Comparison of ENCODE assay signal across 26 cellular contexts in the genomic region with DNA sequence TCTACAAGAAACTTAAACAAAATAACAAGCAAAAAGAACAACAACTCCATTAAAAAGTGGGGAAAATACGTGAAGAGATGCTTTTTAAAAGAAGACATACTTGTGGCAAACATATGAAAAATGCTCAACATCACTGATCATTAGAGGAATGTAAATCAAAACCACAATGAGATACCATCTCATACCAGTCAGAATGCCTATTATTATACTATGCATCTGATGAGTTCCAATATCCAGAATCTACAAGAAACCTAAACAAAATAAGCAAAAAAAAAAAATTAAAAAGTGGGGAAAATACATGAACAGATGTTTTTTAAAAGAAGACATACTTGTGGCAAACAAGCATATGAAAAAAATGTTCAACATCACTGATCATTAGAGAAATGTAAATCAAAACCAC.
"Had no signal": no experiment of that assay in that cellular context is flagged by ENCODE, and none has a peak within 500 bp of the region (broad histone marks: within the 10 kb centered on the region; RNA-seq: fewer than 3 reads in every experiment).

No MANE protein-coding gene starts in this region.

- H3K27me3 ChIP-seq: colonic mucosa, foreskin keratinocyte, heart right ventricle, neural progenitor cell, right atrium auricular region, spleen, suprapubic skin, tibial artery, upper lobe of right lung had no signal

- H3K4me3 Mint-ChIP-seq: activated naive CD8-positive, alpha-beta T cell treated with anti-CD3 and anti-CD28 coated beads for 36 hours; central memory CD8-positive, alpha-beta T cell; natural killer cell; neural progenitor cell had no signal

- H3K36me3 ChIP-seq: colonic mucosa, heart right ventricle, lower lobe of right lung, right atrium auricular region, spleen, suprapubic skin, tibial artery, upper lobe of right lung had no signal

- H3K4me3 ChIP-seq: colonic mucosa, heart right ventricle, lower lobe of right lung, neural progenitor cell, right atrium auricular region, spleen, suprapubic skin, tibial artery, upper lobe of right lung had no signal

- H3K9me3 ChIP-seq: colonic mucosa, lower lobe of right lung, right atrium auricular region, suprapubic skin, tibial artery, upper lobe of right lung had no signal

- H3K27ac ChIP-seq: colonic mucosa, foreskin keratinocyte, heart right ventricle, lower lobe of right lung, neural progenitor cell, parathyroid adenoma, right atrium auricular region, spleen, suprapubic skin, tibial artery, upper lobe of right lung, VCaP had no signal

- DNase-seq: activated CD4-positive, alpha-beta T cell treated with anti-CD3 and anti-CD28 coated beads for 4 hours; activated CD4-positive, alpha-beta T cell treated with anti-CD3 and anti-CD28 coated beads, Interleukin-2, amount 50 U/mL, for 4 hours; activated CD8-positive, alpha-beta memory T cell treated with anti-CD3 and anti-CD28 coated beads for 24 hours; activated effector memory CD4-positive, alpha-beta T cell treated with Interleukin-2 at 50 U/mL for 16 hours; activated naive CD4-positive, alpha-beta T cell treated with Interleukin-2 at 50 U/mL for 16 hours; activated naive CD8-positive, alpha-beta T cell treated with anti-CD3 and anti-CD28 coated beads for 36 hours; amniotic stem cell; colonic mucosa; effector memory CD4-positive, alpha-beta T cell; foreskin keratinocyte; heart right ventricle; kidney glomerular epithelial cell; lower lobe of right lung; mesendoderm; natural killer cell; occipital lobe; spleen; stimulated activated naive CD4-positive, alpha-beta T cell; tibial artery; upper lobe of right lung had no signal

- H3K4me1 ChIP-seq: colonic mucosa, foreskin keratinocyte, heart right ventricle, lower lobe of right lung, neural progenitor cell, parathyroid adenoma, right atrium auricular region, spleen, tibial artery, upper lobe of right lung had no signal

- H3K36me3 Mint-ChIP-seq: activated naive CD8-positive, alpha-beta T cell treated with anti-CD3 and anti-CD28 coated beads for 36 hours; natural killer cell; neural progenitor cell had no signal

- H3K4me1 Mint-ChIP-seq: activated naive CD8-positive, alpha-beta T cell treated with anti-CD3 and anti-CD28 coated beads for 36 hours; central memory CD8-positive, alpha-beta T cell; natural killer cell; neural progenitor cell had no signal

- H3K27me3 Mint-ChIP-seq: activated naive CD8-positive, alpha-beta T cell treated with anti-CD3 and anti-CD28 coated beads for 36 hours; central memory CD8-positive, alpha-beta T cell had no signal

- H3K27ac Mint-ChIP-seq: activated naive CD8-positive, alpha-beta T cell treated with anti-CD3 and anti-CD28 coated beads for 36 hours; natural killer cell; neural progenitor cell had no signal

- H3K9me3 Mint-ChIP-seq: activated naive CD8-positive, alpha-beta T cell treated with anti-CD3 and anti-CD28 coated beads for 36 hours; central memory CD8-positive, alpha-beta T cell; natural killer cell had no signal
